Comparison of ENCODE assay signal across 15 cellular contexts in the genomic region with DNA sequence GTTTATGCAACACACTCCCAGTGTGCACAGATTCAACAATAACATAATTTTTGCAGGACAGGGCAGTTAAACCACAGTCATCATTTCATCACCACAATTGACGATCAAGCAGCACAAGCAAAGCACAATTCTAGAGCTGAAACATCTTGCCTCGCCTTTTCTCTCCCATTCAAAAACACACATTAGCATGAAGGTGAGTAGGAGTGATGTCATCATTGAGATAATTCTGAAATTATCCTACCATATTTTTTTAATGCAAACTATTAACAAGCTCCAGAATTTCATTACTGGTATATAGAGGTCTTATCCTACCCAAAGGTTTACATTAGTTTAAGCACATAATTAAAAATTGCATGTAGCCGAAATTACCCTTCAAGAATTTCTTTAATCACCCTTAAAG. TPM values are rescaled to one million over a fixed set of nuclear protein-coding genes. Genes with fewer than 3 reads are reported as not detected.
DNase-seq lines count a peak whose midpoint lies in the region; ATAC-seq, FAIRE-seq and TF ChIP-seq lines count a peak whose summit lies in the region.
"Had no signal": no experiment of that assay in that cellular context is flagged by ENCODE, and none has a peak within 500 bp of the region (broad histone marks: within the 10 kb centered on the region; RNA-seq: fewer than 3 reads in every experiment).

No MANE protein-coding gene starts in this region.

- TF ChIP-seq RAD21 in K562 (CRISPR knock-in tag; conservative IDR thresholded peaks at IDR 0.05 in 1 of 2, IDR thresholded peaks at IDR 0.05 in 1 of 2): no peak

- BruUV-seq in Caco-2 (replicated peaks; lab: Mats Ljungman, UMichigan) (TSS peak; percentile 9), K562 (replicated peaks; lab: Mats Ljungman, UMichigan) (no TSS peak)

- peaks cover 29% of the 10 kb centered on the region for H3K4me1 Mint-ChIP-seq in Caco-2 (ENCODE audit: low read depth, unreplicated experiment)
- peaks cover 53% of the 10 kb centered on the region for H3K4me1 Mint-ChIP-seq in glutamatergic neuron (ENCODE audit: low read depth, unreplicated experiment)
- peaks cover 68% of the 10 kb centered on the region for H3K4me1 Mint-ChIP-seq in neural progenitor cell

- H3K27ac ChIP-seq in K562 (ENCODE audit: extremely low read depth, low read depth, low read length) (no peak overlapping the region), neural progenitor cell (no peak overlapping the region)
- H3K27ac ChIP-seq: BLaER1 had no signal

- H4K20me1 ChIP-seq in K562 (replicated peaks; ENCODE audit: control insufficient read depth, insufficient read depth, low read length) (peaks cover 20% of the 10 kb centered on the region), neural progenitor cell (ENCODE audit: low read depth) (peaks cover 50% of the 10 kb centered on the region)

- no peak overlapping the region for H3K4me2 ChIP-seq in K562 (ENCODE audit: insufficient read depth, low read length)
- H3K4me2 ChIP-seq in neural progenitor cell: no peak overlapping the region
- H3K4me2 ChIP-seq: GM23338 had no signal

- H3K4me3 Mint-ChIP-seq in Caco-2 (ENCODE audit: unreplicated experiment) (no peak overlapping the region), glutamatergic neuron (ENCODE audit: unreplicated experiment) (peak overlapping the region; percentile 99), neural progenitor cell (peak overlapping the region; percentile 64)
- H3K4me3 Mint-ChIP-seq: CD8-positive, alpha-beta memory T cell; GM23338 had no signal

- no peak for DNase-seq in Caco-2
- DNase-seq in K562 (ENCODE audit: extremely low read depth in 1 of 4, low spot score in 3 of 4): no peak
- DNase-seq in glutamatergic neuron: no peak
- DNase-seq in neural progenitor cell (ENCODE audit: low spot score): no peak
- no peak for DNase-seq in HK-2 (ENCODE audit: unreplicated experiment)
- DNase-seq in GM19238 (ENCODE audit: insufficient read length, low spot score): no peak
- DNase-seq: 8988T; AML-193; CD8-positive, alpha-beta memory T cell; H7 had no signal

- CTCF ChIA-PET in Caco-2 (lab: Charles Lee) (no interaction called here), K562 (lab: Yijun Ruan, JAX; ENCODE audit: low intra/inter-chr PET ratio) (no interaction called here)

- H3K27ac Mint-ChIP-seq in Caco-2 (ENCODE audit: unreplicated experiment) (peak overlapping the region; percentile 57), glutamatergic neuron (ENCODE audit: unreplicated experiment) (peak overlapping the region; percentile 97), neural progenitor cell (no peak overlapping the region)
- H3K27ac Mint-ChIP-seq: GM23338 had no signal

- peaks cover 4% of the 10 kb centered on the region for H3K36me3 ChIP-seq in Caco-2 (ENCODE audit: control insufficient read depth, insufficient read depth, low read length)
- no peaks in the 10 kb centered on the region for H3K36me3 ChIP-seq in K562 (ENCODE audit: control insufficient read depth, insufficient read depth, low read length)
- H3K36me3 ChIP-seq in neural progenitor cell: no peaks in the 10 kb centered on the region
- H3K36me3 ChIP-seq: BLaER1 had no signal

- H3K4me1 ChIP-seq in Caco-2 (peaks cover 35% of the 10 kb centered on the region), K562 (replicated peaks in 1 of 2; ENCODE audit: control insufficient read depth in 2 of 2, insufficient read depth in 2 of 2, low read length in 2 of 2) (peaks cover 0 to 15% of the 10 kb centered on the region in 2 experiments; a peak in 1 of 5 replicates), neural progenitor cell (peaks cover 49% of the 10 kb centered on the region)

- H3K9me3 Mint-ChIP-seq in Caco-2 (ENCODE audit: unreplicated experiment): no peaks in the 10 kb centered on the region
- peaks cover 18% of the 10 kb centered on the region for H3K9me3 Mint-ChIP-seq in glutamatergic neuron (ENCODE audit: unreplicated experiment)
- no peaks in the 10 kb centered on the region for H3K9me3 Mint-ChIP-seq in neural progenitor cell
- H3K9me3 Mint-ChIP-seq: CD8-positive, alpha-beta memory T cell; GM23338 had no signal

- no peak overlapping the region for H3K4me3 ChIP-seq in Caco-2 (ENCODE audit: low read depth, low read length)
- H3K4me3 ChIP-seq in K562: no peak overlapping the region
- H3K4me3 ChIP-seq in neural progenitor cell: no peak overlapping the region
- H3K4me3 ChIP-seq: BLaER1, GM23338 had no signal

- H2AFZ ChIP-seq in K562 (ENCODE audit: low read depth, low read length) (no peak overlapping the region), neural progenitor cell (replicated peaks) (no peak overlapping the region)
- H2AFZ ChIP-seq: GM23338 had no signal

- TF ChIP-seq CTCF in Caco-2 (IDR thresholded peaks at IDR 0.05; ENCODE audit: insufficient read depth in 1 of 2, low read depth in 1 of 2, low read length in 1 of 2, severe bottlenecking in 1 of 2, unreplicated experiment in 1 of 2) (no peak), K562 (IDR thresholded peaks at IDR 0.05 in 2 of 3, conservative IDR thresholded peaks at IDR 0.05 in 1 of 3; ENCODE audit: insufficient read depth in 2 of 3, low read depth in 1 of 3, low read length in 3 of 3) (no peak), glutamatergic neuron (IDR thresholded peaks at IDR 0.05; ENCODE audit: partially characterized antibody, unreplicated experiment) (no peak), neural progenitor cell (IDR thresholded peaks at IDR 0.05) (no peak)

- H3F3A ChIP-seq in neural progenitor cell (ENCODE audit: low read depth): peaks cover 59% of the 10 kb centered on the region

- H3K27me3 ChIP-seq in Caco-2 (replicated peaks; ENCODE audit: control insufficient read depth, insufficient read depth, low read length): no peaks in the 10 kb centered on the region
- peaks cover 53 to 72% of the 10 kb centered on the region in 2 experiments for H3K27me3 ChIP-seq in K562 (ENCODE audit: control insufficient read depth in 2 of 2, insufficient read depth in 2 of 2, low read length in 2 of 2)
- peaks cover 57% of the 10 kb centered on the region for H3K27me3 ChIP-seq in neural progenitor cell

- H3K27me3 Mint-ChIP-seq in Caco-2 (ENCODE audit: insufficient read depth, unreplicated experiment) (no peaks in the 10 kb centered on the region), glutamatergic neuron (ENCODE audit: unreplicated experiment) (peaks cover 11% of the 10 kb centered on the region), neural progenitor cell (ENCODE audit: insufficient read depth, low read depth) (peaks cover 11% of the 10 kb centered on the region)

- TF ChIP-seq POLR2A in K562 (conservative IDR thresholded peaks at IDR 0.05): no peak

- H3K9me3 ChIP-seq in Caco-2 (no peaks in the 10 kb centered on the region), K562 (replicated peaks; ENCODE audit: control insufficient read depth, insufficient read depth, low read depth, low read length) (no peaks in the 10 kb centered on the region), neural progenitor cell (ENCODE audit: low read depth) (no peaks in the 10 kb centered on the region)
- H3K9me3 ChIP-seq: BLaER1 had no signal

- H3K9ac ChIP-seq in K562 (ENCODE audit: insufficient read depth in 1 of 2, low read depth in 2 of 2, low read length in 2 of 2) (no peak overlapping the region), neural progenitor cell (no peak overlapping the region)
- H3K9ac ChIP-seq: BLaER1 had no signal

- in situ Hi-C loops in K562 (cut with MboI): no loop called here

- intact Hi-C loops in Caco-2 (cut with micrococcal nuclease; ENCODE audit: unreplicated experiment) (no loop called here), K562 (cut with micrococcal nuclease) (no loop called here)

- H3K9me1 ChIP-seq in K562 (ENCODE audit: control insufficient read depth, insufficient read depth, low read length): no peaks in the 10 kb centered on the region

- no peak for ATAC-seq in K562
- ATAC-seq in GM19023 (IDR thresholded peaks at IDR 0.05; ENCODE audit: unreplicated experiment): no peak
- ATAC-seq: GM23338 had no signal

- POLR2A ChIA-PET in Caco-2 (lab: Charles Lee): interaction anchor here (0.9 to 1.6 kb wide), 3 partner anchors 8 to 69 kb away, joined by 3 to 6 read pairs (median 5); partner anchors contain the start of gene RNU5B-1
- POLR2A ChIA-PET in K562 (lab: Yijun Ruan, JAX): interaction anchor here (1.1 to 2.1 kb wide), 4 partner anchors 8 to 70 kb away, joined by 3 to 7 read pairs (median 3); partner anchors contain the start of gene RNU5B-1

- H3K36me3 Mint-ChIP-seq in Caco-2 (ENCODE audit: insufficient read depth, unreplicated experiment): peaks cover 24% of the 10 kb centered on the region
- peaks cover 10% of the 10 kb centered on the region for H3K36me3 Mint-ChIP-seq in glutamatergic neuron (ENCODE audit: unreplicated experiment)
- peaks cover 23% of the 10 kb centered on the region for H3K36me3 Mint-ChIP-seq in neural progenitor cell
- H3K36me3 Mint-ChIP-seq: CD8-positive, alpha-beta memory T cell had no signal

- H3K79me2 ChIP-seq in K562 (ENCODE audit: control insufficient read depth, insufficient read depth, low read length) (no peaks in the 10 kb centered on the region), neural progenitor cell (ENCODE audit: low read depth) (peaks cover 9% of the 10 kb centered on the region)

- 0% methylated on average over 3 of the region's 3 CpGs for WGBS in K562 (ENCODE audit: insufficient coverage, low coverage, missing lambda C conversion rate)

- FAIRE-seq in K562 (lab: Jason Lieb, UNC): no peak
- FAIRE-seq: HTR-8/SVneo had no signal

- no peak for TF ChIP-seq EP300 in K562 (IDR thresholded peaks at IDR 0.05; ENCODE audit: low read length)

RNA-seq across cellular contexts. Expression of gene IGDCC3, which starts 3.5 kb away (rescaled TPM):
- total RNA-seq in Caco-2 (2022): 43.5 and 51.2 TPM in 2 replicates
- not detected in 2 replicates for total RNA-seq in K562 (2011; cell fraction: chromatin; rRNA removed; ENCODE audit: low replicate concordance)
- total RNA-seq in K562 (2011; cell fraction: nucleolus; rRNA removed): not detected in 2 replicates
- not detected in 2 replicates for total RNA-seq in K562 (2011; cell fraction: nucleoplasm; rRNA removed)
- total RNA-seq in K562 (2014; rRNA removed): not detected in 2 replicates
- total RNA-seq in K562 (2014; rRNA removed; fragmentation: Illumina TruSeq; extraction: Trizol): not detected in 2 replicates
- total RNA-seq in K562 (2015; rRNA removed; fragmentation: Illumina TruSeq; extraction: Trizol): not detected in 2 replicates
- 0.07 TPM in 1 of 2 replicates, not detected in the other for total RNA-seq in K562 (2021)
- polyA plus RNA-seq in K562 (2011; rRNA removed): not detected in 2 replicates
- polyA plus RNA-seq in K562 (2011; cell fraction: cytosol; rRNA removed): not detected in 2 replicates
- not detected in 2 replicates for polyA plus RNA-seq in K562 (2011; cell fraction: nucleus; rRNA removed)
- not detected in 2 replicates for polyA plus RNA-seq in K562 (2012)
- polyA plus RNA-seq in K562 (2014; fragmentation: Illumina TruSeq; extraction: Trizol): not detected in 2 replicates
- not detected for polyA plus RNA-seq in K562 (2014; fragmentation: Nextera tagmentation; extraction: Ambion mirVana)
- polyA plus RNA-seq in K562 (2014; rRNA removed): 0.03 TPM in 1 of 2 replicates, not detected in the other
- polyA minus RNA-seq in K562 (2011; rRNA and poly(A)+ RNA removed): not detected in 2 replicates
- not detected in 2 replicates for polyA minus RNA-seq in K562 (2011; cell fraction: cytosol; rRNA and poly(A)+ RNA removed)
- not detected in 2 replicates for polyA minus RNA-seq in K562 (2011; cell fraction: nucleus; rRNA and poly(A)+ RNA removed)
- total RNA-seq in glutamatergic neuron (ENCODE audit: unreplicated experiment): 342 TPM
- 15.8 and 29.4 TPM in 2 replicates for total RNA-seq in neural progenitor cell (ENCODE audit: low replicate concordance)
- total RNA-seq: CD8-positive, alpha-beta memory T cell; Daoy had no signal
- polyA plus RNA-seq: CD8-positive, alpha-beta memory T cell had no signal

RNA-seq across cellular contexts. Expression of gene IGDCC4, which starts 48.4 kb away (rescaled TPM):
- 3.7 and 4.5 TPM in 2 replicates for total RNA-seq in Caco-2 (2022)
- 7.9 and 12.6 TPM in 2 replicates for total RNA-seq in K562 (2011; cell fraction: chromatin; rRNA removed; ENCODE audit: low replicate concordance)
- 4.6 and 7.3 TPM in 2 replicates for total RNA-seq in K562 (2011; cell fraction: nucleolus; rRNA removed)
- total RNA-seq in K562 (2011; cell fraction: nucleoplasm; rRNA removed): 6.4 and 11.5 TPM in 2 replicates
- 0.33 and 1.4 TPM in 2 replicates for total RNA-seq in K562 (2014; rRNA removed)
- 0.07 and 0.54 TPM in 2 replicates for total RNA-seq in K562 (2014; rRNA removed; fragmentation: Illumina TruSeq; extraction: Trizol)
- 0.11 and 0.14 TPM in 2 replicates for total RNA-seq in K562 (2015; rRNA removed; fragmentation: Illumina TruSeq; extraction: Trizol)
- total RNA-seq in K562 (2021): 0.31 and 0.42 TPM in 2 replicates
- polyA plus RNA-seq in K562 (2011; rRNA removed): 0.79 and 1.5 TPM in 2 replicates
- 0.68 and 1.3 TPM in 2 replicates for polyA plus RNA-seq in K562 (2011; cell fraction: cytosol; rRNA removed)
- 5.3 and 9.7 TPM in 2 replicates for polyA plus RNA-seq in K562 (2011; cell fraction: nucleus; rRNA removed)
- 0.34 and 0.71 TPM in 2 replicates for polyA plus RNA-seq in K562 (2012)
- polyA plus RNA-seq in K562 (2014; fragmentation: Illumina TruSeq; extraction: Trizol): 0.17 and 0.22 TPM in 2 replicates
- polyA plus RNA-seq in K562 (2014; fragmentation: Nextera tagmentation; extraction: Ambion mirVana): under 1 TPM; 0.04 to 0.06 TPM
- polyA plus RNA-seq in K562 (2014; rRNA removed): 0.13 and 0.16 TPM in 2 replicates
- 1.3 and 2.5 TPM in 2 replicates for polyA minus RNA-seq in K562 (2011; rRNA and poly(A)+ RNA removed)
- 0.46 and 1.1 TPM in 2 replicates for polyA minus RNA-seq in K562 (2011; cell fraction: cytosol; rRNA and poly(A)+ RNA removed)
- polyA minus RNA-seq in K562 (2011; cell fraction: nucleus; rRNA and poly(A)+ RNA removed): 3.1 and 4.0 TPM in 2 replicates
- total RNA-seq in glutamatergic neuron (ENCODE audit: unreplicated experiment): 53.9 TPM
- total RNA-seq in neural progenitor cell (ENCODE audit: low replicate concordance): 13.0 and 17.7 TPM in 2 replicates
- polyA plus RNA-seq: CD8-positive, alpha-beta memory T cell had no signal

Comparison
In these comparisons a context has a peak if more than half of its experiments do, and no peak if none do; other contexts are left out.
1. RNA of gene IGDCC3, which starts 3.5 kb away (total RNA-seq): 342 TPM in glutamatergic neuron (single experiment), 43.5 to 51.2 TPM in Caco-2 and 15.8 to 29.4 TPM in neural progenitor cell; 0.07 TPM in K562; every median in the first group is over 10 times any median in the second.